18 cellular contexts compared by ENCODE assay signal in the genomic region with DNA sequence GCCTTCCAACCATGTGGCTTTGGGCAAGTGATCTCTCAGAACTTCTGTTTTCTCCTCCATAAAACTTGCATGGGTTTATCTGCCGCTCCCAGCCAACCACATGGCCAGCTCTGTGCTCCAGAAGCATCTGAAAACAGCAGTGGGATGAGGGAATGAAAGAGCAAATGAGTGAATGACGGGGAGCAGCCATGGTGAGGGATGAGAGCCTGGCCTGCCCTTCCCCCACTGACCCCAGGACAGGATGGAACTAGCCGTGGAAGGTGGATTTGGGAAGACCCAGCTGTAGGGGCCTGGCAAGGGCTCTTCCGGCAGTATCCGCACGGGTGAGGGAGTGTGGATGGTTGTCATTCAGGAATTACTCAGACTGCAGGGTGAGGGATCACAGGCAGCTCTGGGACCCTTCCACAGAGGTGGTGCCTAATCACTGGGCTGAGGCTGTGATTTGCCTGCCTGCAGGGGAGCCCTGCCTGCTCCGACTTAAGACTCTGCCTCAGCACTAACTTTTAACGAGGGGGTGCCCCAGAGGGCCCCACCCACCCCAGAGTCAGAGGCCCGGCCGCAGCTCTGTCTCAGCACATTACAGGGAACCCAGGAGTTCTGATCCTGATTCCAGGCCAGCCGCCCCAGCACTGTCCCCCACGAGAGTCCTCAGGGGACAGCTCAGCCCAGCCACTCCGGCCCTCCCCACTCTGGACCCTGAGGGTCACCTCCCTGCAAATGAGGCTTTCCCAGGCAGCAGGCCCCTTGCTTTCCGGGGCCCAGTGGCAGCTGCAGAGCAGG.
DNase-seq lines count a peak whose midpoint lies in the region; ATAC-seq lines count a peak whose summit lies in the region.
"Had no signal": no experiment of that assay in that cellular context is flagged by ENCODE, and none has a peak within 500 bp of the region (broad histone marks: within the 10 kb centered on the region; RNA-seq: fewer than 3 reads in every experiment).

No MANE protein-coding gene starts in this region.

- no peak overlapping the region for H3K4me3 Mint-ChIP-seq in activated naive CD8-positive, alpha-beta T cell
- H3K4me3 Mint-ChIP-seq in activated naive CD8-positive, alpha-beta T cell treated with anti-CD3 and anti-CD28 coated beads, Interleukin-2, amount 50 U/mL, for 24 hours, result no peak overlapping the region
- H3K4me3 Mint-ChIP-seq in T-helper 17 cell, result no peak overlapping the region
- no peak overlapping the region for H3K4me3 Mint-ChIP-seq in stimulated activated effector memory CD8-positive, alpha-beta T cell treated with anti-CD3 and anti-CD28 coated beads, Interleukin-12 subunit alpha, Interleukin-12 subunit beta, amount 100 ng/mL, for 72 hours
- H3K4me3 Mint-ChIP-seq in activated T-helper 17 cell treated with anti-CD3 and anti-CD28 coated beads, Interleukin-2, amount 50 U/mL, for 72 hours, result no peak overlapping the region
- H3K4me3 Mint-ChIP-seq: activated naive CD4-positive, alpha-beta T cell treated with anti-CD3 and anti-CD28 coated beads for 36 hours; nephron; T-cell had no signal

- H3K4me3 ChIP-seq in iPS-15b (ENCODE audit: low read depth, low read length), result no peak overlapping the region
- H3K4me3 ChIP-seq: K562 had no signal

- DNase-seq in activated naive CD8-positive, alpha-beta T cell treated with anti-CD3 and anti-CD28 coated beads, Interleukin-2, amount 50 U/mL, for 24 hours, result no peak
- no peak for DNase-seq in T-helper 17 cell
- DNase-seq in stimulated activated effector memory CD8-positive, alpha-beta T cell treated with anti-CD3 and anti-CD28 coated beads, Interleukin-12 subunit alpha, Interleukin-12 subunit beta, amount 100 ng/mL, for 72 hours (ENCODE audit: low spot score in 2 of 2), result peak; percentile 1 to 34
- DNase-seq in foreskin melanocyte, result no peak
- DNase-seq in NCI-H1694 (lab: John Stamatoyannopoulos, UW), result no peak
- DNase-seq: activated naive CD4-positive, alpha-beta T cell treated with anti-CD3 and anti-CD28 coated beads for 36 hours; foreskin keratinocyte; HCEC 1CT; hypothalamus; kidney; NCI-H2029; NCI-H510A had no signal

- H3K9me3 ChIP-seq in T-helper 17 cell (ENCODE audit: control insufficient read depth, low read length, poor library complexity, severe bottlenecking), result no peaks in the 10 kb centered on the region
- H3K9me3 ChIP-seq in iPS-15b (ENCODE audit: control insufficient read depth, insufficient read depth, low read length), result no peaks in the 10 kb centered on the region

- no peaks in the 10 kb centered on the region for H3K36me3 ChIP-seq in iPS-15b (ENCODE audit: control insufficient read depth, insufficient read depth, low read length)

- peak overlapping the region; percentile 28 for H3K27ac Mint-ChIP-seq in activated naive CD8-positive, alpha-beta T cell
- no peak overlapping the region for H3K27ac Mint-ChIP-seq in activated naive CD8-positive, alpha-beta T cell treated with anti-CD3 and anti-CD28 coated beads, Interleukin-2, amount 50 U/mL, for 24 hours
- peak overlapping the region; percentile 37 for H3K27ac Mint-ChIP-seq in T-helper 17 cell
- peak overlapping the region; percentile 49 for H3K27ac Mint-ChIP-seq in stimulated activated effector memory CD8-positive, alpha-beta T cell treated with anti-CD3 and anti-CD28 coated beads, Interleukin-12 subunit alpha, Interleukin-12 subunit beta, amount 100 ng/mL, for 72 hours
- no peak overlapping the region for H3K27ac Mint-ChIP-seq in activated T-helper 17 cell treated with anti-CD3 and anti-CD28 coated beads, Interleukin-2, amount 50 U/mL, for 72 hours
- H3K27ac Mint-ChIP-seq: activated naive CD4-positive, alpha-beta T cell treated with anti-CD3 and anti-CD28 coated beads for 36 hours; nephron; T-cell had no signal

- H3K4me1 Mint-ChIP-seq in activated naive CD8-positive, alpha-beta T cell (ENCODE audit: low read depth), result no peaks in the 10 kb centered on the region
- no peaks in the 10 kb centered on the region for H3K4me1 Mint-ChIP-seq in activated naive CD8-positive, alpha-beta T cell treated with anti-CD3 and anti-CD28 coated beads, Interleukin-2, amount 50 U/mL, for 24 hours
- H3K4me1 Mint-ChIP-seq in T-helper 17 cell, result peaks cover 2% of the 10 kb centered on the region
- peaks cover 4% of the 10 kb centered on the region for H3K4me1 Mint-ChIP-seq in stimulated activated effector memory CD8-positive, alpha-beta T cell treated with anti-CD3 and anti-CD28 coated beads, Interleukin-12 subunit alpha, Interleukin-12 subunit beta, amount 100 ng/mL, for 72 hours
- peaks cover 8% of the 10 kb centered on the region for H3K4me1 Mint-ChIP-seq in activated T-helper 17 cell treated with anti-CD3 and anti-CD28 coated beads, Interleukin-2, amount 50 U/mL, for 72 hours
- H3K4me1 Mint-ChIP-seq: nephron, T-cell had no signal

- peaks cover 3% of the 10 kb centered on the region for H3K27me3 Mint-ChIP-seq in activated naive CD8-positive, alpha-beta T cell
- H3K27me3 Mint-ChIP-seq in activated naive CD8-positive, alpha-beta T cell treated with anti-CD3 and anti-CD28 coated beads, Interleukin-2, amount 50 U/mL, for 24 hours, result peaks cover 3% of the 10 kb centered on the region
- peaks cover 7% of the 10 kb centered on the region for H3K27me3 Mint-ChIP-seq in T-helper 17 cell
- H3K27me3 Mint-ChIP-seq in activated T-helper 17 cell treated with anti-CD3 and anti-CD28 coated beads, Interleukin-2, amount 50 U/mL, for 72 hours, result peaks cover 13% of the 10 kb centered on the region

- H3K4me1 ChIP-seq in iPS-15b (ENCODE audit: control insufficient read depth, insufficient read depth, low read length), result no peaks in the 10 kb centered on the region
- H3K4me1 ChIP-seq: foreskin keratinocyte had no signal

- peaks cover 1% of the 10 kb centered on the region for H3K36me3 Mint-ChIP-seq in activated naive CD8-positive, alpha-beta T cell
- H3K36me3 Mint-ChIP-seq in activated naive CD8-positive, alpha-beta T cell treated with anti-CD3 and anti-CD28 coated beads, Interleukin-2, amount 50 U/mL, for 24 hours (ENCODE audit: low read depth), result no peaks in the 10 kb centered on the region
- no peaks in the 10 kb centered on the region for H3K36me3 Mint-ChIP-seq in T-helper 17 cell (ENCODE audit: low read depth)
- peaks cover 12% of the 10 kb centered on the region for H3K36me3 Mint-ChIP-seq in stimulated activated effector memory CD8-positive, alpha-beta T cell treated with anti-CD3 and anti-CD28 coated beads, Interleukin-12 subunit alpha, Interleukin-12 subunit beta, amount 100 ng/mL, for 72 hours
- peaks cover 7% of the 10 kb centered on the region for H3K36me3 Mint-ChIP-seq in activated T-helper 17 cell treated with anti-CD3 and anti-CD28 coated beads, Interleukin-2, amount 50 U/mL, for 72 hours (ENCODE audit: low read depth)

- H3K27me3 ChIP-seq in iPS-15b (ENCODE audit: control insufficient read depth, insufficient read depth, low read length), result no peaks in the 10 kb centered on the region
- H3K27me3 ChIP-seq: foreskin keratinocyte had no signal

- no peak for ATAC-seq in activated naive CD8-positive, alpha-beta T cell treated with anti-CD3 and anti-CD28 coated beads, Interleukin-2, amount 50 U/mL, for 24 hours
- ATAC-seq in T-helper 17 cell, result no peak
- ATAC-seq in stimulated activated effector memory CD8-positive, alpha-beta T cell treated with anti-CD3 and anti-CD28 coated beads, Interleukin-12 subunit alpha, Interleukin-12 subunit beta, amount 100 ng/mL, for 72 hours, result peak; percentile 7
- no peak for ATAC-seq in activated T-helper 17 cell treated with anti-CD3 and anti-CD28 coated beads, Interleukin-2, amount 50 U/mL, for 72 hours (replicated peaks)
- ATAC-seq: T-cell had no signal

- no peaks in the 10 kb centered on the region for H3K9me3 Mint-ChIP-seq in activated naive CD8-positive, alpha-beta T cell (ENCODE audit: low read depth)
- H3K9me3 Mint-ChIP-seq in activated naive CD8-positive, alpha-beta T cell treated with anti-CD3 and anti-CD28 coated beads, Interleukin-2, amount 50 U/mL, for 24 hours, result peaks cover 5% of the 10 kb centered on the region
- H3K9me3 Mint-ChIP-seq in stimulated activated effector memory CD8-positive, alpha-beta T cell treated with anti-CD3 and anti-CD28 coated beads, Interleukin-12 subunit alpha, Interleukin-12 subunit beta, amount 100 ng/mL, for 72 hours, result peaks cover 6% of the 10 kb centered on the region
- H3K9me3 Mint-ChIP-seq in activated T-helper 17 cell treated with anti-CD3 and anti-CD28 coated beads, Interleukin-2, amount 50 U/mL, for 72 hours, result peaks cover 5% of the 10 kb centered on the region
- H3K9me3 Mint-ChIP-seq: activated naive CD4-positive, alpha-beta T cell treated with anti-CD3 and anti-CD28 coated beads for 36 hours had no signal

- peak overlapping the region; percentile 12 for H3K9ac ChIP-seq in iPS-15b (ENCODE audit: low read depth, low read length)

Comparison
In these comparisons a context has a peak if more than half of its experiments do, and no peak if none do; other contexts are left out.
1. H3K27ac Mint-ChIP-seq: peak in activated naive CD8-positive, alpha-beta T cell (single experiment), T-helper 17 cell (single experiment) and stimulated activated effector memory CD8-positive, alpha-beta T cell treated with anti-CD3 and anti-CD28 coated beads, Interleukin-12 subunit alpha, Interleukin-12 subunit beta, amount 100 ng/mL, for 72 hours (single experiment); none in activated naive CD8-positive, alpha-beta T cell treated with anti-CD3 and anti-CD28 coated beads, Interleukin-2, amount 50 U/mL, for 24 hours (single experiment) and activated T-helper 17 cell treated with anti-CD3 and anti-CD28 coated beads, Interleukin-2, amount 50 U/mL, for 72 hours (single experiment).
2. DNase-seq: peak in stimulated activated effector memory CD8-positive, alpha-beta T cell treated with anti-CD3 and anti-CD28 coated beads, Interleukin-12 subunit alpha, Interleukin-12 subunit beta, amount 100 ng/mL, for 72 hours (2 of 2); none in activated naive CD8-positive, alpha-beta T cell treated with anti-CD3 and anti-CD28 coated beads, Interleukin-2, amount 50 U/mL, for 24 hours (single experiment), T-helper 17 cell (0 of 3), foreskin melanocyte (single experiment) and NCI-H1694 (single experiment).